Comparison of ENCODE assay signal across 11 cellular contexts in genomic region chr6:169263836-169264608, GRCh38. TPM values are rescaled to one million over a fixed set of nuclear protein-coding genes. Genes with fewer than 3 reads are reported as not detected.
DNase-seq lines count a peak whose midpoint lies in the region; ATAC-seq, FAIRE-seq and TF ChIP-seq lines count a peak whose summit lies in the region.
"Had no signal": no experiment of that assay in that cellular context is flagged by ENCODE, and none has a peak within 500 bp of the region (broad histone marks: within the 10 kb centered on the region; RNA-seq: fewer than 3 reads in every experiment).

No MANE protein-coding gene starts in this region.

- H3K9ac ChIP-seq in H1 (replicated peaks in 1 of 4; ENCODE audit: extremely low read depth in 1 of 4, low read depth in 3 of 4, low read length in 3 of 4): no peak overlapping the region

- DNase-seq in EL (peak; percentile 73), NCI-H1105 treated with DMSO at 0.1 percent for 48 hours (lab: John Stamatoyannopoulos, UW) (peak; percentile 78), H1 (ENCODE audit: low read depth in 1 of 2, low spot score in 2 of 2) (no peak), osteoblast (ENCODE audit: insufficient read length, low spot score, missing footprints) (peak; percentile 93), CD1c-positive myeloid dendritic cell (ENCODE audit: extremely low spot score) (no peak), H54 (ENCODE audit: insufficient read length, low spot score) (no peak)

- TF ChIP-seq CTCF in H1 (IDR thresholded peaks at IDR 0.05; ENCODE audit: control extremely low read depth in 1 of 3, insufficient read depth in 1 of 3, low read depth in 1 of 3, low read length in 3 of 3) (no peak), osteoblast (IDR thresholded peaks at IDR 0.05; ENCODE audit: extremely low read depth, low read depth, low read length) (no peak)

- FAIRE-seq in H1 (lab: Jason Lieb, UNC) (no peak), H54 (lab: Jason Lieb, UNC) (no peak)

- H2BK20ac ChIP-seq in H1 (ENCODE audit: low read length): no peak overlapping the region

- H3K9me3 ChIP-seq in H1 (ENCODE audit: insufficient read depth in 2 of 2, low read depth in 1 of 2, low read length in 1 of 2): no peaks in the 10 kb centered on the region
- peaks cover 4% of the 10 kb centered on the region for H3K9me3 ChIP-seq in osteoblast (ENCODE audit: low read depth, low read length)
- H3K9me3 ChIP-seq: neutrophil had no signal

- no peaks in the 10 kb centered on the region for H3K79me1 ChIP-seq in H1 (ENCODE audit: low read depth, low read length)

- H3K23ac ChIP-seq in H1 (ENCODE audit: insufficient read length): no peak overlapping the region

- no peak overlapping the region for H2BK15ac ChIP-seq in H1 (ENCODE audit: low read length)

- no peak for TF ChIP-seq RAD21 in H1 (IDR thresholded peaks at IDR 0.05 in 1 of 2, conservative IDR thresholded peaks at IDR 0.05 in 1 of 2; ENCODE audit: low read depth in 2 of 2, low read length in 2 of 2)

- no peak overlapping the region for H2AK5ac ChIP-seq in H1 (ENCODE audit: low read depth, low read length)

- H3K27ac ChIP-seq in H1 (ENCODE audit: low read depth, low read length) (no peak overlapping the region), osteoblast (ENCODE audit: low read depth, low read length) (peak overlapping the region; percentile 8)
- H3K27ac ChIP-seq: neutrophil had no signal

- H3K27me3 ChIP-seq in H1 (replicated peaks in 1 of 4; ENCODE audit: control insufficient read depth in 3 of 4, extremely low read depth in 1 of 4, insufficient read depth in 3 of 4, low read length in 3 of 4): no peaks in the 10 kb centered on the region
- no peaks in the 10 kb centered on the region for H3K27me3 ChIP-seq in osteoblast (ENCODE audit: insufficient read depth, low read length)
- H3K27me3 ChIP-seq: neutrophil had no signal

- ATAC-seq in GM19467 (IDR thresholded peaks at IDR 0.05; ENCODE audit: unreplicated experiment) (no peak), GM21447 (IDR thresholded peaks at IDR 0.05; ENCODE audit: unreplicated experiment) (no peak)
- ATAC-seq: WTC11 had no signal

- H3K14ac ChIP-seq in H1 (ENCODE audit: insufficient read length): no peak overlapping the region

- CTCF ChIA-PET in H1 (lab: Charles Lee; ENCODE audit: partially characterized antibody): interaction anchor here (1.5 kb wide), 1 partner anchor 13 kb away, joined by 4 read pairs; no protein-coding TSS in a partner anchor

- 92% methylated on average over 21 of the region's 21 CpGs; no CpG with 5 or more reads in 1 of the 2 experiments for WGBS in H1 (ENCODE audit: extremely low coverage in 1 of 2, insufficient coverage in 1 of 2, insufficient read length in 1 of 2, insufficient replicate concordance in 2 of 2, low coverage in 1 of 2, low lambda C conversion rate in 2 of 2, missing lambda C conversion rate in 1 of 2), 2 experiments

- H2AFZ ChIP-seq in H1 (ENCODE audit: low read length) (no peak overlapping the region; the same call in 1 of the 2 replicates), osteoblast (ENCODE audit: low read length) (peak overlapping the region; percentile 44)

- no peak for TF ChIP-seq EP300 in H1 (IDR thresholded peaks at IDR 0.05; ENCODE audit: borderline replicate concordance in 1 of 2, low read depth in 2 of 2, low read length in 2 of 2)

- H4K5ac ChIP-seq in H1 (ENCODE audit: insufficient read length, low read depth, low read length): no peak overlapping the region

- no peak overlapping the region for H4K8ac ChIP-seq in H1 (ENCODE audit: extremely low read depth, insufficient read depth, low read length)

- no peak overlapping the region for H3K4me2 ChIP-seq in H1 (ENCODE audit: insufficient read depth in 1 of 2, low read depth in 2 of 2, low read length in 2 of 2)
- H3K4me2 ChIP-seq in osteoblast (ENCODE audit: insufficient read depth, low read length): no peak overlapping the region

- TF ChIP-seq POLR2A in H1 (IDR thresholded peaks at IDR 0.05; ENCODE audit: control extremely low read depth in 1 of 2, low read depth in 2 of 2, low read length in 2 of 2) (no peak), H54 (IDR thresholded peaks at IDR 0.05; ENCODE audit: low read depth, low read length) (no peak)

- H4K20me1 ChIP-seq in H1 (replicated peaks in 1 of 2; ENCODE audit: control insufficient read depth in 1 of 2, insufficient read depth in 2 of 2, low read length in 2 of 2): no peaks in the 10 kb centered on the region
- no peaks in the 10 kb centered on the region for H4K20me1 ChIP-seq in osteoblast (ENCODE audit: insufficient read depth, low read length)

- H4K91ac ChIP-seq in H1 (replicated peaks; ENCODE audit: insufficient read length, low read length): peak overlapping the region; percentile 51

- no peak overlapping the region for H2BK12ac ChIP-seq in H1 (ENCODE audit: low read depth, low read length)

- no peaks in the 10 kb centered on the region for H3K23me2 ChIP-seq in H1 (ENCODE audit: low read depth, low read length)

- H3K79me2 ChIP-seq in H1 (ENCODE audit: control insufficient read depth in 1 of 2, insufficient read depth in 2 of 2, low read length in 2 of 2) (no peaks in the 10 kb centered on the region), osteoblast (ENCODE audit: insufficient read depth, low read length) (no peaks in the 10 kb centered on the region)

- H3K4me1 ChIP-seq in H1 (replicated peaks in 1 of 4; ENCODE audit: control insufficient read depth in 3 of 4, insufficient read depth in 4 of 4, low read length in 3 of 4) (no peaks in the 10 kb centered on the region; a peak in 1 of 7 replicates), osteoblast (ENCODE audit: insufficient read depth, low read length) (peaks cover 11% of the 10 kb centered on the region)

- H3K56ac ChIP-seq in H1 (replicated peaks; ENCODE audit: insufficient read length, low read depth, low read length): no peak overlapping the region

- no peak overlapping the region for H3K4me3 ChIP-seq in H1 (ENCODE audit: extremely low read depth in 1 of 4, insufficient read depth in 2 of 4, low read depth in 3 of 4, low read length in 4 of 4)
- no peak overlapping the region for H3K4me3 ChIP-seq in osteoblast (ENCODE audit: insufficient read depth, low read length)

- no peak overlapping the region for H2BK120ac ChIP-seq in H1 (replicated peaks; ENCODE audit: low read depth, low read length)

- no peak overlapping the region for H3K4ac ChIP-seq in H1 (replicated peaks; ENCODE audit: insufficient read length, low read depth, low read length)

- H2BK5ac ChIP-seq in H1 (ENCODE audit: low read depth, low read length): no peak overlapping the region

- H3K36me3 ChIP-seq in H1 (ENCODE audit: control insufficient read depth in 2 of 4, insufficient read depth in 4 of 4, low read length in 3 of 4) (no peaks in the 10 kb centered on the region), osteoblast (ENCODE audit: insufficient read depth, low read length) (no peaks in the 10 kb centered on the region)
- H3K36me3 ChIP-seq: neutrophil had no signal

- no peak overlapping the region for H3K18ac ChIP-seq in H1 (ENCODE audit: extremely low read depth, low read length)

- POLR2A ChIA-PET in H1 (lab: Charles Lee; ENCODE audit: partially characterized antibody): interaction anchor here (1.6 to 3.5 kb wide), 2 partner anchors 9 to 11 kb away, joined by 5 to 12 read pairs; no protein-coding TSS in a partner anchor

TF ChIP-seq in H1, 55 proteins besides CTCF, POLR2A, EP300 and RAD21:
- TF ChIP-seq SIX5 (IDR thresholded peaks at IDR 0.05; ENCODE audit: low read depth, low read length): no peak
- TF ChIP-seq EGR1 (IDR thresholded peaks at IDR 0.05; ENCODE audit: borderline replicate concordance, low read depth, low read length): no peak
- no peak for TF ChIP-seq TEAD4 (IDR thresholded peaks at IDR 0.05; ENCODE audit: low read depth, low read length)
- TF ChIP-seq KDM5A (IDR thresholded peaks at IDR 0.05; ENCODE audit: low read length): no peak
- TF ChIP-seq KDM1A (IDR thresholded peaks at IDR 0.05; ENCODE audit: borderline replicate concordance, low read length): no peak
- TF ChIP-seq YY1 (IDR thresholded peaks at IDR 0.05; ENCODE audit: low read depth, low read length): no peak
- TF ChIP-seq CTBP2 (IDR thresholded peaks at IDR 0.05; ENCODE audit: borderline replicate concordance, insufficient read depth, insufficient read length, low read length): no peak
- no peak for TF ChIP-seq E2F6 (IDR thresholded peaks at IDR 0.05)
- no peak for TF ChIP-seq MAFK (IDR thresholded peaks at IDR 0.05; ENCODE audit: low read depth, low read length)
- no peak for TF ChIP-seq PHF8 (conservative IDR thresholded peaks at IDR 0.05; ENCODE audit: low read depth, low read length)
- no peak for TF ChIP-seq KDM4A (IDR thresholded peaks at IDR 0.05; ENCODE audit: low read depth, low read length, severe bottlenecking)
- TF ChIP-seq ASH2L (IDR thresholded peaks at IDR 0.05; ENCODE audit: low read length): no peak
- no peak for TF ChIP-seq ZNF274 (IDR thresholded peaks at IDR 0.05; ENCODE audit: borderline replicate concordance, extremely low read depth, low read length)

RNA-seq across cellular contexts. Expression of gene THBS2, which starts 10.4 kb away (rescaled TPM):
- total RNA-seq in H1 (2021; fragmentation: NEBNext Ultra II Directional; extraction: Animal tissue kit (Norgen Biotek cat#: 25700)): 22.5 and 23.3 TPM in 2 replicates
- polyA plus RNA-seq in H1 (2011; rRNA removed): 11.0 and 14.5 TPM in 2 replicates
- 13.2 TPM for polyA plus RNA-seq in H1 (2011; cell fraction: cytosol; rRNA removed)
- 33.1 TPM for polyA plus RNA-seq in H1 (2011; cell fraction: nucleus; rRNA removed)
- polyA plus RNA-seq in H1 (2012, experiment 1 of 2): 9.6 to 12.8 TPM (median 11.3 TPM) in 4 replicates
- polyA plus RNA-seq in H1 (2012, experiment 2 of 2): 3.1 TPM
- 21.3 TPM for polyA plus RNA-seq in H1 (2013, experiment 1 of 2)
- polyA plus RNA-seq in H1 (2013, experiment 2 of 2): 17.4 TPM
- 23.9 and 27.8 TPM in 2 replicates for polyA minus RNA-seq in H1 (2011; rRNA and poly(A)+ RNA removed)
- polyA minus RNA-seq in H1 (2011; cell fraction: cytosol; rRNA and poly(A)+ RNA removed): 17.0 TPM
- 19.3 TPM for polyA minus RNA-seq in H1 (2011; cell fraction: nucleus; rRNA and poly(A)+ RNA removed)
- total RNA-seq in osteoblast: 1,102 and 1,498 TPM in 2 replicates
- total RNA-seq: NCI-H460 had no signal

Comparison
In these comparisons a context has a peak if more than half of its experiments do, and no peak if none do; other contexts are left out.
1. DNase-seq: peak in EL (single experiment), NCI-H1105 treated with DMSO at 0.1 percent for 48 hours (single experiment) and osteoblast (single experiment); none in H1 (0 of 2), CD1c-positive myeloid dendritic cell (single experiment) and H54 (single experiment).
2. RNA of gene THBS2, which starts 10.4 kb away (total RNA-seq): 1,102 to 1,498 TPM in osteoblast; 22.5 to 23.3 TPM in H1; every median in the first group is over 10 times any median in the second.